In the genomic region with DNA sequence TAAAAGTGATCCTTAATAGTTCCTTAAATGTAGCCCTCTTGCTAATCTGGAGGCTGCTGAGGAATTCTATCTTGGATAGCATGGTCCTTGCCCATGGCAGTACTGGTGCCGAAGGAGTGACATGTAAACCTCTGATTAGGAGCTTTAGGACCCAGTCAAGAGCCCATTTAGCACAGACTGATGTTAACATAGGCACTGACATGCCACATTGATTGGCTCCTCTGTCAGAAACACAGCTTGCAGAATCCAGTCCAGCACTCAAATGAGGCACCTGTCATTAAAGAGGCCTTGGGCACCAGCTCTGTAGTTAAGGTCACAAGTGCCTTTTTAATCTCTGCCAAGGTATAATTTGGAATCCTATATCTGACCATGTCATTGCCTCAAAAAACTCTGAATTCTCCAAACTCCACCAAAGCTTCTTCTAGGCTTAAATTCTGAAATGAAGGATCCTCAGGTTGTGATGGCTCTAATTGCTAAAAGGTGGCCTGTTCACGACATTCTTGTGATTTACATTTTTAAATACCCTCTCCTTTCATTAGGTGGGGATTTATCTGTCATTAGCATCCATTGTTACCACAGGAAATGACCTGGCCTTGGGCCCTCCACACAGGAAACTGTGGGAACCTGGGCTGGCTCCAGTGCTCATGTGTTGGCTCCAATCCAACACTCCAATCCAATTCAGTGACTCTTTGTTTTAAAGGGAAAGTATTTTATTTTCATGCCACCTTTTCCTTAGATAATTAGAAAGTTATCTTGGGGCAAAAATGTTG, we compare ENCODE assay signal across 9 cellular contexts. TPM values are rescaled to one million over a fixed set of nuclear protein-coding genes. Genes with fewer than 3 reads are reported as not detected.
A peak's percentile ranks its signal among the peaks of the same experiment; 100 is the strongest.
DNase-seq lines count a peak whose midpoint lies in the region; ATAC-seq lines count a peak whose summit lies in the region.
"Had no signal": no experiment of that assay in that cellular context is flagged by ENCODE, and none has a peak within 500 bp of the region (broad histone marks: within the 10 kb centered on the region; RNA-seq: fewer than 3 reads in every experiment).

No MANE protein-coding gene starts in this region.

- DNase-seq in COR-L47 (lab: John Stamatoyannopoulos, UW) (peak; percentile 88), M059J (ENCODE audit: low read depth) (peak; percentile 92), SW 1271 (lab: John Stamatoyannopoulos, UW) (peak; percentile 20 to 62), iris pigment epithelial cell (ENCODE audit: low read depth) (peak; percentile 65), dedifferentiated amniotic fluid mesenchymal stem cell (ENCODE audit: extremely low spot score) (no peak)
- DNase-seq: sigmoid colon had no signal

- no peak for ATAC-seq in GM18861 (IDR thresholded peaks at IDR 0.05; ENCODE audit: unreplicated experiment)
- no peak for ATAC-seq in GM21447 (IDR thresholded peaks at IDR 0.05; ENCODE audit: unreplicated experiment)
- ATAC-seq in GM19455 (IDR thresholded peaks at IDR 0.05; ENCODE audit: unreplicated experiment), result no peak

RNA-seq across cellular contexts. Expression of gene RNF7, which starts 57.3 kb away (rescaled TPM):
- 117 and 136 TPM in 2 replicates for total RNA-seq in M059J (2014; rRNA removed; shearing (Covaris generic))
